33 cellular contexts compared by ENCODE assay signal in the genomic region with DNA sequence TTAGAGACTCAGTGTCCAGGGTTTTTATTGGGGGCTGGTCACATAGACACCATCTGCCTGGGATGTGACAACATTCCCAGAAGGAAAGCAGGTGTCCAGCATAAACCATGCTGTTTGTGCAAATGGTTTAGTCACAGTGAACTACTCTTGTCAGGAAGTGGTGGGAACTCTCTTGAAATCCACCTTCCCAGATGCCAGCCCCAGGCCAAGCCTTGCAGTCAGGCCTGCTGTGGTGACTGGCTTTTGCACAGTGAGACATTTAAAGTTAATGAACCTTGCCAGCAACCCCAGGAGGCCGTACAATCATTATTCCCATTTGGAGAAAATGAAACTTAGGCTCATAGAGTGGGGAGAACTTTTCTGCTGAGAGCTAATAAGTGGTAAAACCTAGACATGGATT.
"Had no signal": no experiment of that assay in that cellular context is flagged by ENCODE, and none has a peak within 500 bp of the region (broad histone marks: within the 10 kb centered on the region; RNA-seq: fewer than 3 reads in every experiment).

No MANE protein-coding gene starts in this region.

- H3K4me1 ChIP-seq: Peyer's patch had no signal

- ATAC-seq: activated CD8-positive, alpha-beta T cell treated with anti-CD3 and anti-CD28 coated beads for 36 hours; activated T-cell treated with anti-CD3 and anti-CD28 coated beads, Interleukin-2, amount 50 U/mL, for 72 hours; activated T-helper 17 cell treated with anti-CD3 and anti-CD28 coated beads, Interleukin-2, amount 50 U/mL, for 72 hours; PC-3; Right ventricle myocardium inferior; SK-N-SH treated with all-trans-retinoic acid at 6 μM for 48 hours; T-cell; T-helper 17 cell had no signal

- H3K36me3 ChIP-seq: brain microvascular endothelial cell, Peyer's patch, WERI-Rb-1 had no signal

- H3K27me3 ChIP-seq: brain microvascular endothelial cell, Peyer's patch had no signal

- H3K4me3 ChIP-seq: Peyer's patch had no signal

- H3K27ac ChIP-seq: brain microvascular endothelial cell, Peyer's patch, RWPE1, WERI-Rb-1 had no signal

- DNase-seq: activated CD4-positive, alpha-beta T cell treated with anti-CD3 and anti-CD28 coated beads for 1 hour; activated CD4-positive, alpha-beta T cell treated with anti-CD3 and anti-CD28 coated beads, Interleukin-2, amount 10 ng/mL, durations not matched to agents 24 days and 14 days; activated CD4-positive, alpha-beta T cell treated with anti-CD3 and anti-CD28 coated beads, Interleukin-2, amount 50 U/mL, for 4 hours; activated CD4-positive, CD25-positive, alpha-beta regulatory T cell; activated CD8-positive, alpha-beta T cell treated with anti-CD3 and anti-CD28 coated beads for 36 hours; activated effector memory CD4-positive, alpha-beta T cell treated with anti-CD3 and anti-CD28 coated beads, Interleukin-2, amount 50 U/mL, for 16 hours; activated naive CD4-positive, alpha-beta T cell; activated naive CD4-positive, alpha-beta T cell treated with anti-CD3 and anti-CD28 coated beads, Interleukin-2, amount 50 U/mL, for 16 hours; activated naive CD8-positive, alpha-beta T cell treated with anti-CD3 and anti-CD28 coated beads for 36 hours; activated T-cell treated with anti-CD3 and anti-CD28 coated beads, Interleukin-2, amount 50 U/mL, for 1 hour; activated T-cell treated with anti-CD3 and anti-CD28 coated beads, Interleukin-2, amount 50 U/mL, for 72 hours; amniotic stem cell; aorta; brain microvascular endothelial cell; central memory CD4-positive, alpha-beta T cell; Kasumi-1; KG1; NCI-H1092 treated with DMSO at 0.1 percent for 48 hours; NCI-H187 treated with DMSO at 0.1 percent for 48 hours; NCI-H2171 treated with DMSO at 0.1 percent for 48 hours; NCI-H226; NCI-H446 treated with DMSO at 0.1 percent for 48 hours; NCI-H524; PC-3; Peyer's patch; SIG-M5; T-cell; T-helper 17 cell; WERI-Rb-1 had no signal

- H3K9me3 ChIP-seq: Peyer's patch had no signal
